In genomic region chr1:2611621-2612437, GRCh38 we compare ENCODE assay signal across 24 cellular contexts. TPM values are rescaled to one million over a fixed set of nuclear protein-coding genes. Genes with fewer than 3 reads are reported as not detected.
A peak's percentile ranks its signal among the peaks of the same experiment; 100 is the strongest.
DNase-seq lines count a peak whose midpoint lies in the region; ATAC-seq and TF ChIP-seq lines count a peak whose summit lies in the region.
"Had no signal": no experiment of that assay in that cellular context is flagged by ENCODE, and none has a peak within 500 bp of the region (broad histone marks: within the 10 kb centered on the region; RNA-seq: fewer than 3 reads in every experiment).

No MANE protein-coding gene starts in this region.

- ATAC-seq in left ventricle myocardium superior (no peak), lower lobe of right lung (no peak)

- H3K27ac ChIP-seq in right atrium auricular region: no peak overlapping the region
- H3K27ac ChIP-seq in lower lobe of right lung: no peak overlapping the region
- no peak overlapping the region for H3K27ac ChIP-seq in substantia nigra (ENCODE audit: low read depth, low read length, poor library complexity, severe bottlenecking)
- H3K27ac ChIP-seq: ascending aorta, GM23248, ovary, sigmoid colon, SK-N-MC, thyroid gland had no signal

- intact Hi-C loops in left ventricle myocardium superior (cut with micrococcal nuclease): no loop called here
- intact Hi-C loops in lower lobe of right lung (cut with DNase I): no loop called here

- H3K9me3 ChIP-seq in right atrium auricular region: peaks cover 0 to 26% of the 10 kb centered on the region in 2 donors
- peaks cover 14% of the 10 kb centered on the region for H3K9me3 ChIP-seq in lower lobe of right lung
- H3K9me3 ChIP-seq: ovary, thyroid gland had no signal

- H3K36me3 ChIP-seq in right atrium auricular region (no peaks in the 10 kb centered on the region), lower lobe of right lung (no peaks in the 10 kb centered on the region)
- H3K36me3 ChIP-seq: ascending aorta, ovary, sigmoid colon, thyroid gland had no signal

- no peak for TF ChIP-seq CTCF in right atrium auricular region (IDR thresholded peaks at IDR 0.05)
- TF ChIP-seq CTCF in lower lobe of right lung (IDR thresholded peaks at IDR 0.05): no peak

- peaks cover 0 to 8% of the 10 kb centered on the region in 2 donors for H3K4me1 ChIP-seq in right atrium auricular region
- H3K4me1 ChIP-seq in lower lobe of right lung: peaks cover 6% of the 10 kb centered on the region
- H3K4me1 ChIP-seq: ascending aorta had no signal

- H3K4me3 ChIP-seq in right atrium auricular region: no peak overlapping the region
- H3K4me3 ChIP-seq in lower lobe of right lung: no peak overlapping the region
- H3K4me3 ChIP-seq: ascending aorta, GM23248, ovary, sigmoid colon, thyroid gland had no signal

- DNase-seq in left ventricle myocardium superior: peak; percentile 18
- DNase-seq in right atrium auricular region (ENCODE audit: low spot score): no peak
- peak; percentile 82 for DNase-seq in NCI-H345 (lab: John Stamatoyannopoulos, UW)
- DNase-seq in lower lobe of right lung: peak; percentile 34
- DNase-seq in substantia nigra (lab: John Stamatoyannopoulos, UW): no peak
- DNase-seq in NCI-H510A treated with DMSO at 0.1 percent for 48 hours (lab: John Stamatoyannopoulos, UW): no peak
- DNase-seq in stimulated activated CD4-positive, alpha-beta T cell treated with anti-CD3 and anti-CD28 coated beads, Interleukin-2, amount 100 ng/mL, for 24 hours: no peak
- no peak for DNase-seq in activated gamma-delta T cell treated with Interleukin-2 at 50 U/mL for 16 hours
- DNase-seq: activated CD4-positive, alpha-beta memory T cell treated with anti-CD3 and anti-CD28 coated beads, Interleukin-2, amount 10 ng/mL, durations not matched to agents 7 days and 5 days; activated CD4-positive, CD25-positive, alpha-beta regulatory T cell; activated T-cell treated with anti-CD3 and anti-CD28 coated beads for 4 hours; CD4-positive, alpha-beta memory T cell; DMS79; foreskin melanocyte; hippocampal formation; naive B cell; NCI-H1048; NCI-H2171 had no signal

- H3K27me3 ChIP-seq in right atrium auricular region: no peaks in the 10 kb centered on the region
- H3K27me3 ChIP-seq in lower lobe of right lung (ENCODE audit: low read depth): peaks cover 5% of the 10 kb centered on the region
- H3K27me3 ChIP-seq: ascending aorta, ovary, thyroid gland had no signal

RNA-seq across cellular contexts. Expression of gene MMEL1, which starts 21.0 kb away (rescaled TPM):
- total RNA-seq in left ventricle myocardium superior (not detected), right atrium auricular region (not detected), lower lobe of right lung (7.6 TPM)
- total RNA-seq: ascending aorta, GM23248 had no signal

RNA-seq across cellular contexts. Expression of gene PRXL2B, which starts 25.3 kb away (rescaled TPM):
- total RNA-seq in left ventricle myocardium superior (11.2 TPM), right atrium auricular region (1 to 10 TPM; 6.4 to 6.8 TPM), lower lobe of right lung (26.3 TPM)

RNA-seq across cellular contexts. Expression of gene TNFRSF14, which starts 55.7 kb away (rescaled TPM):
- 16.0 TPM for total RNA-seq in left ventricle myocardium superior
- 10 to 100 TPM in 1 of 2 donors, 1 to 10 TPM in 1; 9.2 to 14.5 TPM for total RNA-seq in right atrium auricular region
- total RNA-seq in lower lobe of right lung: 152 TPM

Comparison
In these comparisons a context has a peak if more than half of its experiments do, and no peak if none do; other contexts are left out.
1. DNase-seq: peak in left ventricle myocardium superior (single experiment), NCI-H345 (single experiment) and lower lobe of right lung (single experiment); none in right atrium auricular region (single experiment), substantia nigra (0 of 49), NCI-H510A treated with DMSO at 0.1 percent for 48 hours (single experiment), stimulated activated CD4-positive, alpha-beta T cell treated with anti-CD3 and anti-CD28 coated beads, Interleukin-2, amount 100 ng/mL, for 24 hours (0 of 2) and activated gamma-delta T cell treated with Interleukin-2 at 50 U/mL for 16 hours (single experiment).